In the genomic region with DNA sequence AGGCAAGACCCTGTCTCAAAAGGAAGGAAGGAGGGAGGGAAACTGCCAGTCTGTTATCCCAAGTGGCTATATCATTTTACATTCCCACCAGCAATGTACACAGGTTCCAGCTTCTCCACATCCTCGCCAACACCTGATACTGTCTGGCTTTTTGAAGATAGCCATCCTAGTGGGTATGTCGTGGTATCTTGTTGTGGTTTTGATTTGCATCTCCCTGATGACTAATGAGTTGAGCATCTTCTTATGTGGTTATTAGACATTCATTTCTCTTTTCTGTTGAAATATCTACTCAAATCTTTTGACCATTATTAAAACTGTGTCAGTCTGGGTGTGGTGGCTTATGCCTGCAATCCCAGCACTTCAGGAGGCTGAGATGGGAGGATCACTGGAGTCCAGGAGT, we compare ENCODE assay signal across 12 cellular contexts. TPM values are rescaled to one million over a fixed set of nuclear protein-coding genes. Genes with fewer than 3 reads are reported as not detected.
DNase-seq lines count a peak whose midpoint lies in the region; ATAC-seq and TF ChIP-seq lines count a peak whose summit lies in the region.
"Had no signal": no experiment of that assay in that cellular context is flagged by ENCODE, and none has a peak within 500 bp of the region (broad histone marks: within the 10 kb centered on the region; RNA-seq: fewer than 3 reads in every experiment).

No MANE protein-coding gene starts in this region.

- H3K4me3 ChIP-seq in NB4 (ENCODE audit: low read depth, low read length) (no peak overlapping the region), uterus (no peak overlapping the region), colonic mucosa (no peak overlapping the region)
- H3K4me3 ChIP-seq: tibial artery had no signal

- intact Hi-C loops in uterus (cut with DNase I; ENCODE audit: low total_unique reads) (no loop called here), colonic mucosa (cut with DNase I) (no loop called here)

- ATAC-seq in HG02610 (IDR thresholded peaks at IDR 0.05; ENCODE audit: unreplicated experiment) = peak; percentile 90
- no peak for ATAC-seq in HG03039 (IDR thresholded peaks at IDR 0.05; ENCODE audit: unreplicated experiment)
- no peak for ATAC-seq in GM18909 (IDR thresholded peaks at IDR 0.05; ENCODE audit: poor library complexity, unreplicated experiment)
- ATAC-seq: CD8-positive, alpha-beta T cell had no signal

- H3K4me1 ChIP-seq in uterus (no peaks in the 10 kb centered on the region), colonic mucosa (no peaks in the 10 kb centered on the region)
- H3K4me1 ChIP-seq: tibial artery had no signal

- DNase-seq in ELR (ENCODE audit: low read depth) (peak; percentile 90), NB4 (ENCODE audit: low read depth) (peak; percentile 32), fibroblast of peridontal ligament (ENCODE audit: extremely low read depth) (peak; percentile 29), uterus (no peak), colonic mucosa (no peak)
- DNase-seq: activated naive CD4-positive, alpha-beta T cell treated with anti-CD3 and anti-CD28 coated beads, Interleukin-2, amount 10 ng/mL, durations not matched to agents 7 days and 5 days; CD8-positive, alpha-beta T cell; NCI-H774; tibial artery had no signal

- H3K36me3 ChIP-seq in uterus (no peaks in the 10 kb centered on the region), colonic mucosa (no peaks in the 10 kb centered on the region)
- H3K36me3 ChIP-seq: tibial artery had no signal

- no peaks in the 10 kb centered on the region for H3K27me3 ChIP-seq in uterus
- no peaks in the 10 kb centered on the region for H3K27me3 ChIP-seq in colonic mucosa
- H3K27me3 ChIP-seq: tibial artery had no signal

- no peak for TF ChIP-seq POLR2A in NB4 (IDR thresholded peaks at IDR 0.05; ENCODE audit: extremely low read depth, insufficient read length)
- TF ChIP-seq POLR2A in uterus (IDR thresholded peaks at IDR 0.05) = no peak

- no peak overlapping the region for H3K9ac ChIP-seq in colonic mucosa (ENCODE audit: low read depth in 2 of 2, low read length in 2 of 2)

- no peak for TF ChIP-seq CTCF in NB4 (IDR thresholded peaks at IDR 0.05; ENCODE audit: low read depth, low read length)
- no peak for TF ChIP-seq CTCF in uterus (IDR thresholded peaks at IDR 0.05)
- no peak for TF ChIP-seq CTCF in colonic mucosa (IDR thresholded peaks at IDR 0.05)

- H3K27ac ChIP-seq in uterus (no peak overlapping the region), colonic mucosa (no peak overlapping the region)
- H3K27ac ChIP-seq: tibial artery had no signal

- H3K9me3 ChIP-seq in uterus (no peaks in the 10 kb centered on the region), colonic mucosa (no peaks in the 10 kb centered on the region)
- H3K9me3 ChIP-seq: tibial artery had no signal

RNA-seq across cellular contexts. Expression of gene ARID1B, which starts 47.9 kb away (rescaled TPM):
- total RNA-seq in uterus (100 to 1,000 TPM in 2 of 4 donors, 10 to 100 TPM in 2; 63.8 to 198 (median 125) TPM), colonic mucosa (10 to 100 TPM; 61.3 to 71.5 TPM)

Comparison
In these comparisons a context has a peak if more than half of its experiments do, and no peak if none do; other contexts are left out.
1. DNase-seq: peak in ELR (single experiment), NB4 (single experiment) and fibroblast of peridontal ligament (single experiment); none in uterus (0 of 2) and colonic mucosa (single experiment).